1 cellular context compared by ENCODE assay signal in genomic region chr12:57665066-57665820, GRCh38. TPM values are rescaled to one million over a fixed set of nuclear protein-coding genes. Genes with fewer than 3 reads are reported as not detected.
"Had no signal": no experiment of that assay in that cellular context is flagged by ENCODE, and none has a peak within 500 bp of the region (broad histone marks: within the 10 kb centered on the region; RNA-seq: fewer than 3 reads in every experiment).

No MANE protein-coding gene starts in this region.

RNA-seq across cellular contexts. Expression of gene B4GALNT1, which starts 32.2 kb away (rescaled TPM):
- total RNA-seq: dermis blood vessel endothelial cell had no signal
